Comparison of ENCODE assay signal across 16 cellular contexts in genomic region chr5:153237671-153238332, GRCh38.
DNase-seq lines count a peak whose midpoint lies in the region; ATAC-seq and TF ChIP-seq lines count a peak whose summit lies in the region.
"Had no signal": no experiment of that assay in that cellular context is flagged by ENCODE, and none has a peak within 500 bp of the region (broad histone marks: within the 10 kb centered on the region; RNA-seq: fewer than 3 reads in every experiment).

No MANE protein-coding gene starts in this region.

- no peak for TF ChIP-seq CTCF in GM23338 (conservative IDR thresholded peaks at IDR 0.05; ENCODE audit: low read depth in 2 of 2)

- H3K36me3 ChIP-seq in GM23338 (ENCODE audit: insufficient read depth) = no peaks in the 10 kb centered on the region
- H3K36me3 ChIP-seq: esophagus muscularis mucosa, MG63 had no signal

- H3K27me3 Mint-ChIP-seq in GM23338 (ENCODE audit: insufficient read depth, low read depth, poor library complexity) = no peaks in the 10 kb centered on the region
- H3K27me3 Mint-ChIP-seq: activated CD4-positive, alpha-beta T cell treated with anti-CD3 and anti-CD28 coated beads, Interleukin-2, amount 10 ng/mL, durations not matched to agents 24 days and 14 days; activated naive CD4-positive, alpha-beta T cell treated with anti-CD3 and anti-CD28 coated beads, Interleukin-2, amount 10 ng/mL, durations not matched to agents 7 days and 5 days had no signal

- ATAC-seq in GM18498 (IDR thresholded peaks at IDR 0.05; ENCODE audit: unreplicated experiment) (peak; percentile 89), GM19397 (IDR thresholded peaks at IDR 0.05; ENCODE audit: unreplicated experiment) (peak; percentile 79), HG02678 (IDR thresholded peaks at IDR 0.05; ENCODE audit: unreplicated experiment) (peak; percentile 86), HG03354 (IDR thresholded peaks at IDR 0.05; ENCODE audit: poor library complexity, severe bottlenecking, unreplicated experiment) (peak; percentile 95), GM23338 (no peak)
- ATAC-seq: SK-N-SH treated with all-trans-retinoic acid at 6 μM for 48 hours had no signal

- no peaks in the 10 kb centered on the region for H3K36me3 Mint-ChIP-seq in GM23338 (ENCODE audit: low read depth)
- H3K36me3 Mint-ChIP-seq: activated naive CD4-positive, alpha-beta T cell treated with anti-CD3 and anti-CD28 coated beads, Interleukin-2, amount 10 ng/mL, durations not matched to agents 7 days and 5 days had no signal

- no peaks in the 10 kb centered on the region for H3K4me1 Mint-ChIP-seq in GM23338
- H3K4me1 Mint-ChIP-seq: activated CD4-positive, alpha-beta T cell treated with anti-CD3 and anti-CD28 coated beads, Interleukin-2, amount 10 ng/mL, durations not matched to agents 24 days and 14 days; activated naive CD4-positive, alpha-beta T cell treated with anti-CD3 and anti-CD28 coated beads, Interleukin-2, amount 10 ng/mL, durations not matched to agents 7 days and 5 days had no signal

- H3K79me2 ChIP-seq in GM23338 (replicated peaks; ENCODE audit: insufficient read depth) = no peaks in the 10 kb centered on the region

- no peaks in the 10 kb centered on the region for H3K4me1 ChIP-seq in GM23338 (ENCODE audit: insufficient read depth)
- H3K4me1 ChIP-seq: esophagus muscularis mucosa had no signal

- H3K27ac Mint-ChIP-seq in GM23338 = no peak overlapping the region
- H3K27ac Mint-ChIP-seq: activated CD4-positive, alpha-beta T cell treated with anti-CD3 and anti-CD28 coated beads, Interleukin-2, amount 10 ng/mL, durations not matched to agents 24 days and 14 days; activated naive CD4-positive, alpha-beta T cell treated with anti-CD3 and anti-CD28 coated beads, Interleukin-2, amount 10 ng/mL, durations not matched to agents 7 days and 5 days had no signal

- H2AFZ ChIP-seq in GM23338 = no peak overlapping the region

- no peak overlapping the region for H3K4me2 ChIP-seq in GM23338

- H3F3A ChIP-seq in GM23338 (replicated peaks; ENCODE audit: low read depth) = no peaks in the 10 kb centered on the region

- no peak overlapping the region for H3K4me3 Mint-ChIP-seq in GM23338
- H3K4me3 Mint-ChIP-seq: activated CD4-positive, alpha-beta T cell treated with anti-CD3 and anti-CD28 coated beads, Interleukin-2, amount 10 ng/mL, durations not matched to agents 24 days and 14 days; activated naive CD4-positive, alpha-beta T cell treated with anti-CD3 and anti-CD28 coated beads, Interleukin-2, amount 10 ng/mL, durations not matched to agents 7 days and 5 days had no signal

- H3K9me2 ChIP-seq in GM23338 (ENCODE audit: insufficient read depth) = peaks cover 8% of the 10 kb centered on the region

- H3K27me3 ChIP-seq in GM23338 (ENCODE audit: insufficient read depth) = no peaks in the 10 kb centered on the region
- H3K27me3 ChIP-seq: esophagus muscularis mucosa, MG63 had no signal

- no peaks in the 10 kb centered on the region for H4K20me1 ChIP-seq in GM23338 (replicated peaks; ENCODE audit: insufficient read depth)

- H3K4me3 ChIP-seq in GM23338 = no peak overlapping the region
- H3K4me3 ChIP-seq: esophagus muscularis mucosa, MG63 had no signal

- H3K9me3 Mint-ChIP-seq in GM23338 = no peaks in the 10 kb centered on the region

- no peak overlapping the region for H3K27ac ChIP-seq in GM23338 (ENCODE audit: low read depth)
- H3K27ac ChIP-seq: esophagus muscularis mucosa had no signal

- no peak for DNase-seq in NCI-H146 treated with DMSO at 0.1 percent for 48 hours (lab: John Stamatoyannopoulos, UW; ENCODE audit: unreplicated experiment)
- no peak for DNase-seq in GM23338 (ENCODE audit: low spot score)
- no peak for DNase-seq in NCI-H524 treated with DMSO at 0.1 percent for 48 hours (lab: John Stamatoyannopoulos, UW)
- no peak for DNase-seq in NCI-H510A (lab: John Stamatoyannopoulos, UW)
- DNase-seq: activated CD4-positive, alpha-beta T cell treated with anti-CD3 and anti-CD28 coated beads, Interleukin-2, amount 10 ng/mL, durations not matched to agents 24 days and 14 days; activated naive CD4-positive, alpha-beta T cell treated with anti-CD3 and anti-CD28 coated beads, Interleukin-2, amount 10 ng/mL, durations not matched to agents 7 days and 5 days; cerebellar nuclear complex; MG63; NCI-H748 treated with DMSO at 0.1 percent for 48 hours; stimulated activated CD4-positive, alpha-beta T cell treated with anti-CD3 and anti-CD28 coated beads, Interleukin-4, amount 100 ng/mL, for 24 hours had no signal

TF ChIP-seq in GM23338, 12 proteins besides CTCF, POLR2A, EP300 and RAD21 (continues in another document):
- TF ChIP-seq, protein P1, sequence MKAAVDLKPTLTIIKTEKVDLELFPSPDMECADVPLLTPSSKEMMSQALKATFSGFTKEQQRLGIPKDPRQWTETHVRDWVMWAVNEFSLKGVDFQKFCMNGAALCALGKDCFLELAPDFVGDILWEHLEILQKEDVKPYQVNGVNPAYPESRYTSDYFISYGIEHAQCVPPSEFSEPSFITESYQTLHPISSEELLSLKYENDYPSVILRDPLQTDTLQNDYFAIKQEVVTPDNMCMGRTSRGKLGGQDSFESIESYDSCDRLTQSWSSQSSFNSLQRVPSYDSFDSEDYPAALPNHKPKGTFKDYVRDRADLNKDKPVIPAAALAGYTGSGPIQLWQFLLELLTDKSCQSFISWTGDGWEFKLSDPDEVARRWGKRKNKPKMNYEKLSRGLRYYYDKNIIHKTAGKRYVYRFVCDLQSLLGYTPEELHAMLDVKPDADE (IDR thresholded peaks at IDR 0.05) = no peak
- no peak for TF ChIP-seq EZH2 (IDR thresholded peaks at IDR 0.05; ENCODE audit: low read depth, unreplicated experiment)
- TF ChIP-seq EZH2phosphoT487 (IDR thresholded peaks at IDR 0.05; ENCODE audit: unreplicated experiment) = no peak
- TF ChIP-seq JUNB (IDR thresholded peaks at IDR 0.05; ENCODE audit: unreplicated experiment) = no peak
- no peak for TF ChIP-seq REST (IDR thresholded peaks at IDR 0.05; ENCODE audit: unreplicated experiment)
- TF ChIP-seq POLR2AphosphoS5 (IDR thresholded peaks at IDR 0.05; ENCODE audit: low read depth) = no peak
- TF ChIP-seq ZNF114 (CRISPR knock-in tag; IDR thresholded peaks at IDR 0.05) = no peak
- TF ChIP-seq ZNF331 (CRISPR knock-in tag; IDR thresholded peaks at IDR 0.05; ENCODE audit: low read depth) = no peak
